Comparison of ENCODE assay signal across 15 cellular contexts in the genomic region with DNA sequence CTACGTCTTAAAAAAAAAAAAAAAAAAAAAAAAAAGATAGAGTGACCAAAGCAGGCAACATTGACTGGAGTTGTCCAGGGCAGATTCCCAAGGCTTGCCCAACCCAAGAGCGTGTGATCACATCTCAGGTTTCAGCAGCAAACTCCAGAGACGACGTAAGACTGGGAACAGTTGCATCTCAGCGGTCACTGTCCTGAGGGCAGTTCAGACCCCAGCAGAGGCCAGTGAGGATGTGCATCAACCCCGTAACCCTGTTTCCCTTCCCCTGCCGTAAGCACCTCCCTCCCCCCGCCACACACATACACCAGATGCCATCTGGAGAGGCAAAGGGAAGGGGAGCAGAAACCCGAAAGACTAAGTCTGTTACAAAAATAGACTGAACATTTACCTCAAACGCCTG. TPM values are rescaled to one million over a fixed set of nuclear protein-coding genes. Genes with fewer than 3 reads are reported as not detected.
DNase-seq lines count a peak whose midpoint lies in the region; ATAC-seq and TF ChIP-seq lines count a peak whose summit lies in the region.
"Had no signal": no experiment of that assay in that cellular context is flagged by ENCODE, and none has a peak within 500 bp of the region (broad histone marks: within the 10 kb centered on the region; RNA-seq: fewer than 3 reads in every experiment).

No MANE protein-coding gene starts in this region.

- no peak for TF ChIP-seq POLR2A in upper lobe of left lung (IDR thresholded peaks at IDR 0.05)

- H3K4me3 ChIP-seq in GM23338 (no peak overlapping the region), upper lobe of left lung (no peak overlapping the region)

- ATAC-seq in GM23338 (peak; percentile 54), left lobe of liver (peak; percentile 28), HG03439 (IDR thresholded peaks at IDR 0.05; ENCODE audit: unreplicated experiment) (no peak), upper lobe of left lung (ENCODE audit: low FRiP score in 2 of 2) (no peak)
- ATAC-seq: activated T-helper 17 cell treated with anti-CD3 and anti-CD28 coated beads, Interleukin-2, amount 50 U/mL, for 72 hours; stimulated activated naive B cell treated with anti-CD40 and anti-IgM and Interleukin-4, amounts not matched to agents 10 μg/mL and 1 μg/mL and 100 μg/mL, for 72 hours had no signal

- WGBS in upper lobe of left lung, 2 donors, result 79 to 84% methylated on average over 10 of the region's 10 CpGs

- TF ChIP-seq EP300 in upper lobe of left lung (IDR thresholded peaks at IDR 0.05), result no peak

- H3K79me2 ChIP-seq in GM23338 (replicated peaks; ENCODE audit: insufficient read depth), result no peaks in the 10 kb centered on the region

- H3K27ac Mint-ChIP-seq in GM23338, result peak overlapping the region; percentile 85
- H3K27ac Mint-ChIP-seq: activated T-helper 17 cell treated with anti-CD3 and anti-CD28 coated beads, Interleukin-2, amount 50 U/mL, for 72 hours; stimulated activated naive B cell treated with anti-CD40 and anti-IgM and Interleukin-4, amounts not matched to agents 10 μg/mL and 1 μg/mL and 100 μg/mL, for 72 hours had no signal

- H3K27me3 Mint-ChIP-seq in GM23338 (ENCODE audit: insufficient read depth, low read depth, poor library complexity), result peaks cover 8% of the 10 kb centered on the region

- H3K9me3 ChIP-seq in upper lobe of left lung, result no peaks in the 10 kb centered on the region

- H3K4me2 ChIP-seq in GM23338, result peak overlapping the region; percentile 31

- H2AFZ ChIP-seq in GM23338, result peak overlapping the region; percentile 0; the same call in 1 of the 2 replicates

- peak overlapping the region; percentile 75 for H3K27ac ChIP-seq in GM23338 (ENCODE audit: low read depth)
- H3K27ac ChIP-seq in upper lobe of left lung, result no peak overlapping the region

- no peaks in the 10 kb centered on the region for H3F3A ChIP-seq in GM23338 (replicated peaks; ENCODE audit: low read depth)

- peaks cover 6% of the 10 kb centered on the region; the same call in 1 of the 3 replicates for H3K9me3 Mint-ChIP-seq in GM23338
- H3K9me3 Mint-ChIP-seq: activated T-helper 17 cell treated with anti-CD3 and anti-CD28 coated beads, Interleukin-2, amount 50 U/mL, for 72 hours; stimulated activated naive B cell treated with anti-CD40 and anti-IgM and Interleukin-4, amounts not matched to agents 10 μg/mL and 1 μg/mL and 100 μg/mL, for 72 hours had no signal

- TF ChIP-seq CTCF in GM23338 (conservative IDR thresholded peaks at IDR 0.05; ENCODE audit: low read depth in 2 of 2), result no peak
- TF ChIP-seq CTCF in upper lobe of left lung (IDR thresholded peaks at IDR 0.05), result no peak

- H3K4me1 Mint-ChIP-seq in GM23338, result peaks cover 21% of the 10 kb centered on the region
- H3K4me1 Mint-ChIP-seq: activated T-helper 17 cell treated with anti-CD3 and anti-CD28 coated beads, Interleukin-2, amount 50 U/mL, for 72 hours had no signal

- H3K4me3 Mint-ChIP-seq in GM23338, result no peak overlapping the region
- H3K4me3 Mint-ChIP-seq: activated T-helper 17 cell treated with anti-CD3 and anti-CD28 coated beads, Interleukin-2, amount 50 U/mL, for 72 hours; stimulated activated naive B cell treated with anti-CD40 and anti-IgM and Interleukin-4, amounts not matched to agents 10 μg/mL and 1 μg/mL and 100 μg/mL, for 72 hours had no signal

- no peaks in the 10 kb centered on the region for H3K36me3 ChIP-seq in GM23338 (ENCODE audit: insufficient read depth)
- H3K36me3 ChIP-seq in upper lobe of left lung, result no peaks in the 10 kb centered on the region

- H3K27me3 ChIP-seq in GM23338 (ENCODE audit: insufficient read depth) (no peaks in the 10 kb centered on the region), upper lobe of left lung (no peaks in the 10 kb centered on the region)

- DNase-seq in GM23338 (ENCODE audit: low spot score), result peak; percentile 40
- peak; percentile 24 for DNase-seq in amniotic epithelial cell (ENCODE audit: low read depth)
- no peak for DNase-seq in left lobe of liver (ENCODE audit: low spot score)
- peak; percentile 49 for DNase-seq in stromal cell of bone marrow (ENCODE audit: low read depth)
- no peak for DNase-seq in upper lobe of left lung
- DNase-seq in RKO (ENCODE audit: low spot score), result no peak
- DNase-seq: activated CD4-positive, alpha-beta T cell treated with anti-CD3 and anti-CD28 coated beads for 1 hour; central memory CD4-positive, alpha-beta T cell; DMS153; KG1; midbrain; NCI-H226; stimulated activated naive B cell treated with anti-CD40 and anti-IgM and Interleukin-4, amounts not matched to agents 10 μg/mL and 1 μg/mL and 100 μg/mL, for 72 hours had no signal

- no peaks in the 10 kb centered on the region; the same call in 2 of the 3 replicates for H3K36me3 Mint-ChIP-seq in GM23338 (ENCODE audit: low read depth)
- H3K36me3 Mint-ChIP-seq: stimulated activated naive B cell treated with anti-CD40 and anti-IgM and Interleukin-4, amounts not matched to agents 10 μg/mL and 1 μg/mL and 100 μg/mL, for 72 hours had no signal

- no peaks in the 10 kb centered on the region for H3K9me2 ChIP-seq in GM23338 (ENCODE audit: insufficient read depth)

- H3K4me1 ChIP-seq in GM23338 (ENCODE audit: insufficient read depth) (peaks cover 16% of the 10 kb centered on the region), upper lobe of left lung (no peaks in the 10 kb centered on the region)

- H4K20me1 ChIP-seq in GM23338 (replicated peaks; ENCODE audit: insufficient read depth), result no peaks in the 10 kb centered on the region

TF ChIP-seq in GM23338, 12 proteins besides CTCF, POLR2A, EP300 and RAD21 (continues in another document):
- TF ChIP-seq, protein P1, sequence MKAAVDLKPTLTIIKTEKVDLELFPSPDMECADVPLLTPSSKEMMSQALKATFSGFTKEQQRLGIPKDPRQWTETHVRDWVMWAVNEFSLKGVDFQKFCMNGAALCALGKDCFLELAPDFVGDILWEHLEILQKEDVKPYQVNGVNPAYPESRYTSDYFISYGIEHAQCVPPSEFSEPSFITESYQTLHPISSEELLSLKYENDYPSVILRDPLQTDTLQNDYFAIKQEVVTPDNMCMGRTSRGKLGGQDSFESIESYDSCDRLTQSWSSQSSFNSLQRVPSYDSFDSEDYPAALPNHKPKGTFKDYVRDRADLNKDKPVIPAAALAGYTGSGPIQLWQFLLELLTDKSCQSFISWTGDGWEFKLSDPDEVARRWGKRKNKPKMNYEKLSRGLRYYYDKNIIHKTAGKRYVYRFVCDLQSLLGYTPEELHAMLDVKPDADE (IDR thresholded peaks at IDR 0.05), result no peak
- TF ChIP-seq JUNB (IDR thresholded peaks at IDR 0.05; ENCODE audit: unreplicated experiment) (no peak), CREB1 (CRISPR knock-in tag; IDR thresholded peaks at IDR 0.05; ENCODE audit: low read depth) (no peak), ZNF114 (CRISPR knock-in tag; IDR thresholded peaks at IDR 0.05) (no peak)
- TF ChIP-seq, protein P2, sequence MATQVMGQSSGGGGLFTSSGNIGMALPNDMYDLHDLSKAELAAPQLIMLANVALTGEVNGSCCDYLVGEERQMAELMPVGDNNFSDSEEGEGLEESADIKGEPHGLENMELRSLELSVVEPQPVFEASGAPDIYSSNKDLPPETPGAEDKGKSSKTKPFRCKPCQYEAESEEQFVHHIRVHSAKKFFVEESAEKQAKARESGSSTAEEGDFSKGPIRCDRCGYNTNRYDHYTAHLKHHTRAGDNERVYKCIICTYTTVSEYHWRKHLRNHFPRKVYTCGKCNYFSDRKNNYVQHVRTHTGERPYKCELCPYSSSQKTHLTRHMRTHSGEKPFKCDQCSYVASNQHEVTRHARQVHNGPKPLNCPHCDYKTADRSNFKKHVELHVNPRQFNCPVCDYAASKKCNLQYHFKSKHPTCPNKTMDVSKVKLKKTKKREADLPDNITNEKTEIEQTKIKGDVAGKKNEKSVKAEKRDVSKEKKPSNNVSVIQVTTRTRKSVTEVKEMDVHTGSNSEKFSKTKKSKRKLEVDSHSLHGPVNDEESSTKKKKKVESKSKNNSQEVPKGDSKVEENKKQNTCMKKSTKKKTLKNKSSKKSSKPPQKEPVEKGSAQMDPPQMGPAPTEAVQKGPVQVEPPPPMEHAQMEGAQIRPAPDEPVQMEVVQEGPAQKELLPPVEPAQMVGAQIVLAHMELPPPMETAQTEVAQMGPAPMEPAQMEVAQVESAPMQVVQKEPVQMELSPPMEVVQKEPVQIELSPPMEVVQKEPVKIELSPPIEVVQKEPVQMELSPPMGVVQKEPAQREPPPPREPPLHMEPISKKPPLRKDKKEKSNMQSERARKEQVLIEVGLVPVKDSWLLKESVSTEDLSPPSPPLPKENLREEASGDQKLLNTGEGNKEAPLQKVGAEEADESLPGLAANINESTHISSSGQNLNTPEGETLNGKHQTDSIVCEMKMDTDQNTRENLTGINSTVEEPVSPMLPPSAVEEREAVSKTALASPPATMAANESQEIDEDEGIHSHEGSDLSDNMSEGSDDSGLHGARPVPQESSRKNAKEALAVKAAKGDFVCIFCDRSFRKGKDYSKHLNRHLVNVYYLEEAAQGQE (IDR thresholded peaks at IDR 0.05; ENCODE audit: unreplicated experiment), result no peak

RNA-seq across cellular contexts. Expression of a gene that starts 19.3 kb away (rescaled TPM):
- 131 and 164 TPM in 2 replicates for total RNA-seq in GM23338 (2014; rRNA removed; shearing (Covaris generic))
- 791 and 920 TPM in 2 replicates for polyA plus RNA-seq in GM23338 (2016; fragmentation: Nextera tagmentation; extraction: Ambion mirVana)
- total RNA-seq in left lobe of liver (146 TPM), upper lobe of left lung (100 to 1,000 TPM in 5 of 6 donors, 10 to 100 TPM in 1; 42.4 to 387 (median 171) TPM)

Comparison
In these comparisons a context has a peak if more than half of its experiments do, and no peak if none do; other contexts are left out.
1. ATAC-seq: peak in GM23338 (single experiment) and left lobe of liver (single experiment); none in HG03439 (single experiment) and upper lobe of left lung (0 of 2).
2. DNase-seq: peak in GM23338 (single experiment), amniotic epithelial cell (single experiment) and stromal cell of bone marrow (single experiment); none in left lobe of liver (single experiment), upper lobe of left lung (0 of 2) and RKO (single experiment).